ENCODE assay signal across 9 cellular contexts in the genomic region with DNA sequence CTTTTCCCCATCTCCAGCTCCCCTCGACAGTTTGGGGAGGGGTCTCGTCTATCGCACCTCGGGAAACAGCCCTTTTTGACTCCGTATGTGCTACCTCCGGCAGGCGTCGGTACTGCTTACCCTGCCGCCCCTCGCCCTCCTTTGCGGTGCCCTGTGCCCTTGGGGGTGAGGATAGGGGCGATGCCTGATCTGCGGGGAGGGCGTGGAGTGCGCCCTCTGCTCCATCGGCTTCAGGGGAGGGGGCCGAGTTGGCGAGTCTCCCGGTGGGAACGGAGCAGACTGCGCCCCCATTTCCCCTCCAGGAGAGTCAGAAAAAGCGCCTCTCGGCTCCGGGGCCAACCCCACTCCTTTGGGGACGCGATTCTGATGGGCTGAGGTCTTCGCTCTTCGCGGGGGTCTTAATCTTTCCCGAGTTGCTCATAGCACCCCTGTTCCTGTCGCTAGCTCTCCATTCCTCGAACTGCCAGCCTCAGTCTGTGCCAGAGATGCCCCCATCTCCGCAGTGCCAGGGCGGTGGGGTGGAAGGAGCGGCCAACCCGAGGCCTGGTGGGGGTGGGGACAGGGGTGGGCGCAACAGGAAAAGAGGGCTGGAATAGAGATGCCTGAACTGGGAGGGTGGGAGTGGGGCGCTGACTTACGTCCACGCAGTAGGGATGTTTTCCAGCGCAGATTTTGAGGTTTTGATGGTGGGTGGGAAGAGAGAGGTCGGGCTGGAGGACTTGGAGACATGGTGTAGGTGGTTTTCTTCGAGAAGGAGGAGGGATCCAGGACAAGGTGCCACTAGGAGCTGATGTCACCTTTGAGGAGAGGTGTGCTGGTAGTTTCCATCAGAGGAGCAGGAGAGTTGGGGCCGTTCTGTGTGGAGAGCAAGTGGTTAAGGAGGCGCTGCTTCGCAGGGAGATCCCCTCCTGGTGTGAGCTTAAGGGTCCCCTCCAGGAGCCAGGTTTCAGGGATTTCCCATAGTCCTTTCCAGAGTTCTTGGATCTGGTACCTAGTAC. TPM values are rescaled to one million over a fixed set of nuclear protein-coding genes. Genes with fewer than 3 reads are reported as not detected.
A peak's percentile ranks its signal among the peaks of the same experiment; 100 is the strongest.
DNase-seq lines count a peak whose midpoint lies in the region; ATAC-seq, FAIRE-seq and TF ChIP-seq lines count a peak whose summit lies in the region.
"Had no signal": no experiment of that assay in that cellular context is flagged by ENCODE, and none has a peak within 500 bp of the region (broad histone marks: within the 10 kb centered on the region; RNA-seq: fewer than 3 reads in every experiment).

No MANE protein-coding gene starts in this region.

- H3K27ac ChIP-seq in C4-2B (peak overlapping the region; percentile 50), SJSA1 (no peak overlapping the region), pancreas (no peak overlapping the region)

- WGBS in pancreas, 2 donors = 11 to 12% methylated on average over 42 to 46 of the region's 46 CpGs

- intact Hi-C loops in pancreas (cut with DNase I) = no loop called here

- no peaks in the 10 kb centered on the region for H3K9me3 ChIP-seq in SJSA1 (replicated peaks)
- no peaks in the 10 kb centered on the region for H3K9me3 ChIP-seq in pancreas

- TF ChIP-seq CTCF in C4-2B (conservative IDR thresholded peaks at IDR 0.05) = no peak
- TF ChIP-seq CTCF in fibroblast of mammary gland (conservative IDR thresholded peaks at IDR 0.05; ENCODE audit: control insufficient read depth, insufficient read depth, low read depth, low read length) = no peak
- TF ChIP-seq CTCF in pancreas (IDR thresholded peaks at IDR 0.05) = no peak

- no peak for FAIRE-seq in pancreas (lab: Jason Lieb, UNC)

- DNase-seq in SJSA1 (ENCODE audit: low read depth in 1 of 2, low spot score in 2 of 2) (no peak), fibroblast of mammary gland (ENCODE audit: low read depth) (no peak), pancreas (peak in 2 of 6 donors; percentile 61 to 65), HT-29 (ENCODE audit: low spot score) (no peak), occipital lobe (lab: John Stamatoyannopoulos, UW) (no peak), GM19240 (ENCODE audit: insufficient read length, low spot score) (no peak)

- peaks cover 10% of the 10 kb centered on the region for H3K4me1 ChIP-seq in SJSA1 (replicated peaks)
- peaks cover 5 to 7% (median 5%) of the 10 kb centered on the region in 3 donors for H3K4me1 ChIP-seq in pancreas

- peaks cover 9% of the 10 kb centered on the region for H3K27me3 ChIP-seq in SJSA1 (replicated peaks)
- H3K27me3 ChIP-seq in pancreas = no peaks in the 10 kb centered on the region

- ATAC-seq in GM21723 (IDR thresholded peaks at IDR 0.05; ENCODE audit: unreplicated experiment) (peak; percentile 31), pancreas (peak; percentile 3 to 27 (median 20))

- H3K36me3 ChIP-seq in SJSA1 = peaks cover 22% of the 10 kb centered on the region
- peaks cover 0 to 7% (median 4%) of the 10 kb centered on the region in 3 donors for H3K36me3 ChIP-seq in pancreas

- H3K4me3 ChIP-seq in SJSA1 (peak overlapping the region; percentile 34), fibroblast of mammary gland (ENCODE audit: control insufficient read depth, low read depth, low read length) (peak overlapping the region; percentile 60), pancreas (peak overlapping the region; percentile 34 to 70 (median 44))

RNA-seq across cellular contexts. Expression of gene PPFIA4, which starts 0.7 kb away (rescaled TPM):
- total RNA-seq in SJSA1 (2014; rRNA removed; shearing (Covaris generic)) = not detected in 2 replicates
- total RNA-seq in pancreas (under 1 TPM; 0.09 to 0.53 (median 0.34) TPM), occipital lobe (11.1 TPM)
- polyA plus RNA-seq in pancreas = under 1 TPM; 0.30 to 0.82 TPM
- total RNA-seq in HT-29 (2014; rRNA removed; shearing (Covaris generic)) = 0.08 and 0.16 TPM in 2 replicates

RNA-seq across cellular contexts. Expression of gene TMEM183A, which starts 19.8 kb away (rescaled TPM):
- total RNA-seq in SJSA1 (2014; rRNA removed; shearing (Covaris generic)) = 88.4 and 109 TPM in 2 replicates
- total RNA-seq in pancreas (10 to 100 TPM; 24.3 to 38.7 (median 30.6) TPM), occipital lobe (131 TPM)
- polyA plus RNA-seq in pancreas = 10 to 100 TPM; 16.6 to 33.1 TPM
- 92.5 and 94.2 TPM in 2 replicates for total RNA-seq in HT-29 (2014; rRNA removed; shearing (Covaris generic))

RNA-seq across cellular contexts. Expression of gene MYOG, which starts 58.8 kb away (rescaled TPM):
- total RNA-seq in SJSA1 (2014; rRNA removed; shearing (Covaris generic)) = not detected in 2 replicates
- total RNA-seq in pancreas (not detected), occipital lobe (not detected)
- polyA plus RNA-seq in pancreas = under 1 TPM in 1 of 2 donors, not detected in 1; 0.07 TPM
- total RNA-seq in HT-29 (2014; rRNA removed; shearing (Covaris generic)) = not detected in 2 replicates
- total RNA-seq: renal cortical epithelial cell had no signal

RNA-seq across cellular contexts. Expression of gene CYB5R1, which starts 59.9 kb away (rescaled TPM):
- total RNA-seq in SJSA1 (2014; rRNA removed; shearing (Covaris generic)) = 25.6 and 33.2 TPM in 2 replicates
- total RNA-seq in pancreas = 10 to 100 TPM; 28.4 to 35.3 (median 33.1) TPM
- 10 to 100 TPM; 19.4 to 46.8 TPM for polyA plus RNA-seq in pancreas
- total RNA-seq in HT-29 (2014; rRNA removed; shearing (Covaris generic)) = 27.5 and 38.5 TPM in 2 replicates
- total RNA-seq in occipital lobe = 19.5 TPM
